9 cellular contexts compared by ENCODE assay signal in genomic region chr4:1725521-1725920, GRCh38. TPM values are rescaled to one million over a fixed set of nuclear protein-coding genes. Genes with fewer than 3 reads are reported as not detected.
DNase-seq lines count a peak whose midpoint lies in the region; ATAC-seq and TF ChIP-seq lines count a peak whose summit lies in the region.
"Had no signal": no experiment of that assay in that cellular context is flagged by ENCODE, and none has a peak within 500 bp of the region (broad histone marks: within the 10 kb centered on the region; RNA-seq: fewer than 3 reads in every experiment).

No MANE protein-coding gene starts in this region.

- H3K4me3 Mint-ChIP-seq in T-helper 2 cell treated with Interferon-gamma antibody and Interleukin-4, amounts not matched to agents 5 μg/mL and 100 μg/mL, for 36 hours: peak overlapping the region; percentile 33
- H3K4me3 Mint-ChIP-seq in activated naive CD8-positive, alpha-beta T cell: peak overlapping the region; percentile 95
- H3K4me3 Mint-ChIP-seq in neural crest cell: peak overlapping the region; percentile 76

- no peak for TF ChIP-seq POLR2A in HCT116 (IDR thresholded peaks at IDR 0.05; ENCODE audit: borderline replicate concordance, extremely low read depth, insufficient read depth, insufficient read length)

- H3K9ac ChIP-seq in HCT116 (ENCODE audit: low read length): no peak overlapping the region

- no peak for DNase-seq in T-helper 2 cell treated with Interferon-gamma antibody and Interleukin-4, amounts not matched to agents 5 μg/mL and 100 μg/mL, for 36 hours (ENCODE audit: low spot score)
- DNase-seq in T-helper 2 cell (no peak), HCT116 (ENCODE audit: low read depth, low spot score) (no peak), neural crest cell (ENCODE audit: low read depth, low spot score) (no peak)

- H3K9me3 Mint-ChIP-seq in T-helper 2 cell treated with Interferon-gamma antibody and Interleukin-4, amounts not matched to agents 5 μg/mL and 100 μg/mL, for 36 hours: no peaks in the 10 kb centered on the region
- H3K9me3 Mint-ChIP-seq in activated naive CD8-positive, alpha-beta T cell (ENCODE audit: low read depth): no peaks in the 10 kb centered on the region
- no peaks in the 10 kb centered on the region for H3K9me3 Mint-ChIP-seq in neural crest cell

- no peak for TF ChIP-seq RAD21 in HCT116 (IDR thresholded peaks at IDR 0.05; ENCODE audit: low read depth)

- no peak overlapping the region for H2AFZ ChIP-seq in HCT116 (ENCODE audit: low read depth, low read length, poor library complexity, severe bottlenecking)

- peaks cover 91% of the 10 kb centered on the region for H3K79me2 ChIP-seq in HCT116 (ENCODE audit: insufficient read depth, low read length)

- H3K4me1 Mint-ChIP-seq in T-helper 2 cell treated with Interferon-gamma antibody and Interleukin-4, amounts not matched to agents 5 μg/mL and 100 μg/mL, for 36 hours (ENCODE audit: low read depth): peaks cover 26% of the 10 kb centered on the region
- H3K4me1 Mint-ChIP-seq in activated naive CD8-positive, alpha-beta T cell (ENCODE audit: low read depth): peaks cover 54% of the 10 kb centered on the region
- H3K4me1 Mint-ChIP-seq in neural crest cell: peaks cover 26% of the 10 kb centered on the region

- ATAC-seq in HCT116 (no peak), GM18909 (IDR thresholded peaks at IDR 0.05; ENCODE audit: poor library complexity, unreplicated experiment) (no peak), GM19467 (IDR thresholded peaks at IDR 0.05; ENCODE audit: unreplicated experiment) (no peak), GM18520 (IDR thresholded peaks at IDR 0.05; ENCODE audit: unreplicated experiment) (no peak)

- H3K27me3 Mint-ChIP-seq in T-helper 2 cell treated with Interferon-gamma antibody and Interleukin-4, amounts not matched to agents 5 μg/mL and 100 μg/mL, for 36 hours (ENCODE audit: low read depth): no peaks in the 10 kb centered on the region
- no peaks in the 10 kb centered on the region for H3K27me3 Mint-ChIP-seq in activated naive CD8-positive, alpha-beta T cell
- no peaks in the 10 kb centered on the region for H3K27me3 Mint-ChIP-seq in neural crest cell (ENCODE audit: low read depth)

- RAD21 ChIA-PET in HCT116 (lab: Charles Lee; ENCODE audit: low non-redundant PET in 1 of 2, low total read pairs in 2 of 2, uncharacterized antibody in 2 of 2, unreplicated experiment in 2 of 2): no interaction called here

- H3K4me1 ChIP-seq in HCT116 (ENCODE audit: control insufficient read depth in 1 of 2, insufficient read depth in 2 of 2, low read length in 2 of 2): peaks cover 22 to 37% of the 10 kb centered on the region in 2 experiments

- intact Hi-C loops in HCT116 (cut with micrococcal nuclease): no loop called here

- H3K27ac ChIP-seq in HCT116 (ENCODE audit: low read depth, low read length): peak overlapping the region; percentile 74; the same call in 1 of the 2 replicates
- H3K27ac ChIP-seq: prostate gland had no signal

- no peak overlapping the region for H3K4me2 ChIP-seq in HCT116 (ENCODE audit: low read length)

- no peak overlapping the region for H3K4me3 ChIP-seq in HCT116 (replicated peaks in 1 of 2; ENCODE audit: low read depth in 1 of 2, low read length in 2 of 2)
- H3K4me3 ChIP-seq: prostate gland had no signal

- TF ChIP-seq CTCF in HCT116 (IDR thresholded peaks at IDR 0.05 in 2 of 3, conservative IDR thresholded peaks at IDR 0.05 in 1 of 3; ENCODE audit: borderline replicate concordance in 1 of 3, insufficient read depth in 1 of 3, low read depth in 2 of 3, low read length in 2 of 3): no peak
- TF ChIP-seq CTCF in neural crest cell (conservative IDR thresholded peaks at IDR 0.05): no peak

- H4K20me1 ChIP-seq in HCT116 (ENCODE audit: insufficient read depth): no peaks in the 10 kb centered on the region; the same call in 1 of the 2 replicates

- CTCF ChIA-PET in HCT116 (lab: Charles Lee): interaction anchor here (1.2 to 4.6 kb wide), 2 partner anchors 32 to 96 kb away, joined by 3 to 26 read pairs; no protein-coding TSS in a partner anchor

- H3K27ac Mint-ChIP-seq in T-helper 2 cell treated with Interferon-gamma antibody and Interleukin-4, amounts not matched to agents 5 μg/mL and 100 μg/mL, for 36 hours: peak overlapping the region; percentile 77
- H3K27ac Mint-ChIP-seq in activated naive CD8-positive, alpha-beta T cell: peak overlapping the region; percentile 76
- H3K27ac Mint-ChIP-seq in neural crest cell (ENCODE audit: unreplicated experiment): no peak overlapping the region

- peaks cover 19 to 67% of the 10 kb centered on the region in 2 experiments for H3K36me3 ChIP-seq in HCT116 (ENCODE audit: control insufficient read depth in 1 of 2, insufficient read depth in 2 of 2, low read length in 2 of 2)
- H3K36me3 ChIP-seq: prostate gland had no signal

- H3K9me2 ChIP-seq in HCT116 (ENCODE audit: insufficient read depth): no peaks in the 10 kb centered on the region

- no peaks in the 10 kb centered on the region for H3K27me3 ChIP-seq in HCT116 (ENCODE audit: insufficient read depth, low read length)

- BruUV-seq in HCT116 (replicated peaks; lab: Mats Ljungman, UMichigan): no TSS peak

- no peaks in the 10 kb centered on the region for H3K9me3 ChIP-seq in HCT116 (ENCODE audit: control insufficient read depth in 1 of 2, insufficient read depth in 1 of 2, low read depth in 1 of 2, low read length in 2 of 2)
- H3K9me3 ChIP-seq: prostate gland had no signal

- POLR2A ChIA-PET in HCT116 (lab: Charles Lee): interaction anchor here (1.5 kb wide), 1 partner anchor 32 kb away, joined by 6 read pairs; no protein-coding TSS in a partner anchor

- H3K36me3 Mint-ChIP-seq in T-helper 2 cell treated with Interferon-gamma antibody and Interleukin-4, amounts not matched to agents 5 μg/mL and 100 μg/mL, for 36 hours (ENCODE audit: low read depth): peaks cover 65% of the 10 kb centered on the region
- H3K36me3 Mint-ChIP-seq in activated naive CD8-positive, alpha-beta T cell: peaks cover 9% of the 10 kb centered on the region
- peaks cover 11% of the 10 kb centered on the region for H3K36me3 Mint-ChIP-seq in neural crest cell (ENCODE audit: low read depth)

TF ChIP-seq in HCT116, 20 proteins besides CTCF, POLR2A, EP300 and RAD21:
- no peak for TF ChIP-seq FOSL1 (IDR thresholded peaks at IDR 0.05; ENCODE audit: low read depth)
- no peak for TF ChIP-seq SIN3A (IDR thresholded peaks at IDR 0.05; ENCODE audit: low read depth)
- no peak for TF ChIP-seq EZH2 (IDR thresholded peaks at IDR 0.05)
- no peak for TF ChIP-seq ZBTB33 (IDR thresholded peaks at IDR 0.05; ENCODE audit: extremely low read depth, insufficient replicate concordance, low read length)
- no peak for TF ChIP-seq EZH2phosphoT487 (IDR thresholded peaks at IDR 0.05; ENCODE audit: borderline replicate concordance)
- no peak for TF ChIP-seq CBX3 (IDR thresholded peaks at IDR 0.05; ENCODE audit: low read depth)
- no peak for TF ChIP-seq POLR2AphosphoS5 (IDR thresholded peaks at IDR 0.05; ENCODE audit: low read depth, low read length)
- no peak for TF ChIP-seq JUND (IDR thresholded peaks at IDR 0.05)
- no peak for TF ChIP-seq SRF (IDR thresholded peaks at IDR 0.05; ENCODE audit: low read depth)
- TF ChIP-seq ZFX (IDR thresholded peaks at IDR 0.05): no peak
- no peak for TF ChIP-seq SP1 (IDR thresholded peaks at IDR 0.05; ENCODE audit: low read depth)
- TF ChIP-seq ZNF274 (IDR thresholded peaks at IDR 0.05; ENCODE audit: low read depth, low read length): no peak
- no peak for TF ChIP-seq YY1 (IDR thresholded peaks at IDR 0.05; ENCODE audit: extremely low read depth, insufficient replicate concordance, low read depth, low read length)
- no peak for TF ChIP-seq TCF7L2 (IDR thresholded peaks at IDR 0.05; ENCODE audit: borderline replicate concordance, extremely low read depth, insufficient read depth, insufficient read length)

RNA-seq across cellular contexts. Expression of gene TACC3, which starts 4.2 kb away (rescaled TPM):
- total RNA-seq in HCT116 (2021; ENCODE audit: unreplicated experiment) (106 TPM), neural crest cell (159 and 165 TPM in 2 replicates)
- polyA plus RNA-seq in HCT116 (2012): 99.5 and 103 TPM in 2 replicates

RNA-seq across cellular contexts. Expression of gene TMEM129, which starts 4.4 kb away (rescaled TPM):
- 29.4 TPM for total RNA-seq in HCT116 (2021; ENCODE audit: unreplicated experiment)
- polyA plus RNA-seq in HCT116 (2012): 24.9 and 26.5 TPM in 2 replicates
- 36.6 and 37.4 TPM in 2 replicates for total RNA-seq in neural crest cell

RNA-seq across cellular contexts. Expression of gene SLBP, which starts 13.4 kb away (rescaled TPM):
- 101 TPM for total RNA-seq in HCT116 (2021; ENCODE audit: unreplicated experiment)
- 37.5 and 49.0 TPM in 2 replicates for polyA plus RNA-seq in HCT116 (2012)
- total RNA-seq in neural crest cell: 60.2 and 64.8 TPM in 2 replicates

RNA-seq across cellular contexts. Expression of gene FAM53A, which starts 41.4 kb away (rescaled TPM):
- total RNA-seq in HCT116 (2021; ENCODE audit: unreplicated experiment) (1.1 TPM), neural crest cell (3.6 and 4.3 TPM in 2 replicates)
- polyA plus RNA-seq in HCT116 (2012): 0.79 and 1.4 TPM in 2 replicates

Comparison
In these comparisons a context has a peak if more than half of its experiments do, and no peak if none do; other contexts are left out.
1. H3K4me3 Mint-ChIP-seq: peak in every context shown above with its lines; median percentile 95 in activated naive CD8-positive, alpha-beta T cell; 76 in neural crest cell; 33 in T-helper 2 cell treated with Interferon-gamma antibody and Interleukin-4, amounts not matched to agents 5 μg/mL and 100 μg/mL, for 36 hours.